In genomic region chr9:15293084-15293483, GRCh38 we compare ENCODE assay signal across 16 cellular contexts. TPM values are rescaled to one million over a fixed set of nuclear protein-coding genes. Genes with fewer than 3 reads are reported as not detected.
DNase-seq lines count a peak whose midpoint lies in the region; ATAC-seq and TF ChIP-seq lines count a peak whose summit lies in the region.
"Had no signal": no experiment of that assay in that cellular context is flagged by ENCODE, and none has a peak within 500 bp of the region (broad histone marks: within the 10 kb centered on the region; RNA-seq: fewer than 3 reads in every experiment).

No MANE protein-coding gene starts in this region.

- no peaks in the 10 kb centered on the region for H3K27me3 ChIP-seq in CD4-positive, alpha-beta memory T cell (ENCODE audit: insufficient read depth, low read length)
- H3K27me3 ChIP-seq in RWPE2 (ENCODE audit: insufficient read depth, poor library complexity, severe bottlenecking), result no peaks in the 10 kb centered on the region
- H3K27me3 ChIP-seq in ovary, result no peaks in the 10 kb centered on the region
- H3K27me3 ChIP-seq: testis had no signal

- H3K4me1 ChIP-seq in CD4-positive, alpha-beta memory T cell (ENCODE audit: insufficient read depth, low read length), result peaks cover 50% of the 10 kb centered on the region
- peaks cover 6% of the 10 kb centered on the region for H3K4me1 ChIP-seq in RWPE2 (ENCODE audit: insufficient read depth, poor library complexity, severe bottlenecking)
- peaks cover 15% of the 10 kb centered on the region for H3K4me1 ChIP-seq in ovary (ENCODE audit: insufficient read depth)

- no peak for TF ChIP-seq POLR2A in ovary (IDR thresholded peaks at IDR 0.05)

- no peak overlapping the region for H3K4me3 ChIP-seq in CD4-positive, alpha-beta memory T cell (ENCODE audit: low read length in 2 of 2)
- H3K4me3 ChIP-seq in RWPE2 (ENCODE audit: severe bottlenecking) (no peak overlapping the region), ovary (no peak overlapping the region)
- H3K4me3 ChIP-seq: testis had no signal

- 0 out of 3 replicates have a peak, but pooled peaks have one; percentile 18 for ATAC-seq in RWPE2 (ENCODE audit: low read depth)
- ATAC-seq in effector memory CD8-positive, alpha-beta T cell (replicated peaks), result no peak
- ATAC-seq in HG02588 (IDR thresholded peaks at IDR 0.05; ENCODE audit: unreplicated experiment), result no peak
- ATAC-seq: right cardiac atrium had no signal

- no peaks in the 10 kb centered on the region for H3K9me3 ChIP-seq in CD4-positive, alpha-beta memory T cell (ENCODE audit: control insufficient read depth in 1 of 2, low read length in 2 of 2)
- H3K9me3 ChIP-seq in RWPE2 (ENCODE audit: severe bottlenecking), result no peaks in the 10 kb centered on the region
- no peaks in the 10 kb centered on the region for H3K9me3 ChIP-seq in ovary
- H3K9me3 ChIP-seq: testis had no signal

- H3K27ac Mint-ChIP-seq in CD4-positive, alpha-beta memory T cell, result peak overlapping the region; percentile 91 to 98 (median 95)
- peak overlapping the region; percentile 80 to 97 for H3K27ac Mint-ChIP-seq in effector memory CD8-positive, alpha-beta T cell
- peak overlapping the region; percentile 44 for H3K27ac Mint-ChIP-seq in nephron progenitor cell
- no peak overlapping the region for H3K27ac Mint-ChIP-seq in endothelial cell (ENCODE audit: unreplicated experiment)
- H3K27ac Mint-ChIP-seq: memory B cell had no signal

- peaks cover 13 to 17% of the 10 kb centered on the region in 2 donors for H3K36me3 Mint-ChIP-seq in CD4-positive, alpha-beta memory T cell
- H3K36me3 Mint-ChIP-seq in effector memory CD8-positive, alpha-beta T cell (ENCODE audit: insufficient read depth), result peaks cover 11% of the 10 kb centered on the region
- H3K36me3 Mint-ChIP-seq in nephron progenitor cell (ENCODE audit: low read depth) (peaks cover 47% of the 10 kb centered on the region), endothelial cell (ENCODE audit: low read depth, unreplicated experiment) (peaks cover 15% of the 10 kb centered on the region)

- POLR2A ChIA-PET in CD4-positive, alpha-beta memory T cell (lab: Charles Lee; ENCODE audit: partially characterized antibody), result interaction anchor here (1.2 to 9.9 kb wide), 2 partner anchors 15 kb away, joined by 3 to 197 read pairs; partner anchors contain the start of gene TTC39B

- peak overlapping the region; percentile 84 for H3K27ac ChIP-seq in CD4-positive, alpha-beta memory T cell (ENCODE audit: low read depth, low read length)
- H3K27ac ChIP-seq in RWPE2 (ENCODE audit: poor library complexity, severe bottlenecking), result no peak overlapping the region
- H3K27ac ChIP-seq in ovary, result no peak overlapping the region
- H3K27ac ChIP-seq: RWPE1, WERI-Rb-1 had no signal

- H3K9me3 Mint-ChIP-seq in CD4-positive, alpha-beta memory T cell, result no peaks in the 10 kb centered on the region
- H3K9me3 Mint-ChIP-seq in effector memory CD8-positive, alpha-beta T cell, result no peaks in the 10 kb centered on the region
- H3K9me3 Mint-ChIP-seq in nephron progenitor cell (peaks cover 39% of the 10 kb centered on the region), endothelial cell (ENCODE audit: unreplicated experiment) (no peaks in the 10 kb centered on the region)
- H3K9me3 Mint-ChIP-seq: memory B cell had no signal

- H3K27me3 Mint-ChIP-seq in CD4-positive, alpha-beta memory T cell, result no peaks in the 10 kb centered on the region
- no peaks in the 10 kb centered on the region for H3K27me3 Mint-ChIP-seq in effector memory CD8-positive, alpha-beta T cell
- H3K27me3 Mint-ChIP-seq in nephron progenitor cell (ENCODE audit: low read depth, poor library complexity) (peaks cover 2% of the 10 kb centered on the region), endothelial cell (ENCODE audit: unreplicated experiment) (peaks cover 3% of the 10 kb centered on the region)
- H3K27me3 Mint-ChIP-seq: memory B cell had no signal

- DNase-seq in CD4-positive, alpha-beta memory T cell, result no peak
- DNase-seq in RWPE2 (ENCODE audit: low spot score), result no peak
- no peak for DNase-seq in effector memory CD8-positive, alpha-beta T cell
- DNase-seq in nephron progenitor cell, result no peak
- DNase-seq in ovary, result no peak
- no peak for DNase-seq in endothelial cell (ENCODE audit: low spot score)
- DNase-seq: activated CD8-positive, alpha-beta memory T cell treated with anti-CD3 and anti-CD28 coated beads, Interleukin-2, amount 50 U/mL, for 48 hours; Kasumi-1; NCI-H1417 treated with DMSO at 0.1 percent for 48 hours; NK-92 treated with Interleukin-12 subunit alpha and Interleukin-12 subunit beta, amount 100 ng/mL, for 24 hours; right cardiac atrium; testis; WERI-Rb-1 had no signal

- intact Hi-C loops in CD4-positive, alpha-beta memory T cell (cut with micrococcal nuclease), result no loop called here
- intact Hi-C loops in ovary (cut with DNase I), result no loop called here

- H3K36me3 ChIP-seq in CD4-positive, alpha-beta memory T cell (ENCODE audit: insufficient read depth, low read length), result no peaks in the 10 kb centered on the region
- H3K36me3 ChIP-seq in RWPE2 (ENCODE audit: low read depth), result peaks cover 3% of the 10 kb centered on the region; the same call in 1 of the 2 replicates
- no peaks in the 10 kb centered on the region for H3K36me3 ChIP-seq in ovary
- H3K36me3 ChIP-seq: WERI-Rb-1 had no signal

- H3K4me1 Mint-ChIP-seq in CD4-positive, alpha-beta memory T cell, result peaks cover 43 to 79% (median 58%) of the 10 kb centered on the region in 4 donors
- peaks cover 38 to 46% of the 10 kb centered on the region in 2 donors for H3K4me1 Mint-ChIP-seq in effector memory CD8-positive, alpha-beta T cell (ENCODE audit: low read depth in 2 of 2)
- H3K4me1 Mint-ChIP-seq in nephron progenitor cell (peaks cover 55% of the 10 kb centered on the region), endothelial cell (ENCODE audit: unreplicated experiment) (peaks cover 22% of the 10 kb centered on the region)

- no peak for TF ChIP-seq EP300 in ovary (IDR thresholded peaks at IDR 0.05)

- TF ChIP-seq CTCF in RWPE2 (IDR thresholded peaks at IDR 0.05; ENCODE audit: poor library complexity, severe bottlenecking) (no peak), nephron progenitor cell (IDR thresholded peaks at IDR 0.05) (no peak), ovary (IDR thresholded peaks at IDR 0.05) (no peak), endothelial cell (IDR thresholded peaks at IDR 0.05; ENCODE audit: unreplicated experiment) (no peak)

- CTCF ChIA-PET in CD4-positive, alpha-beta memory T cell (lab: Charles Lee; ENCODE audit: partially characterized antibody), result interaction anchor here (1.8 to 11.0 kb wide), 3 partner anchors 10 to 16 kb away, joined by 3 to 120 read pairs (median 4); partner anchors contain the start of gene TTC39B

- peak overlapping the region in 6 of 8 donors; percentile 10 to 78 (median 29) for H3K4me3 Mint-ChIP-seq in CD4-positive, alpha-beta memory T cell
- H3K4me3 Mint-ChIP-seq in effector memory CD8-positive, alpha-beta T cell, result peak overlapping the region in 1 of 2 donors; percentile 25
- H3K4me3 Mint-ChIP-seq in nephron progenitor cell (no peak overlapping the region), endothelial cell (ENCODE audit: unreplicated experiment) (no peak overlapping the region)
- H3K4me3 Mint-ChIP-seq: memory B cell had no signal

RNA-seq across cellular contexts. Expression of gene TTC39B, which starts 13.9 kb away (rescaled TPM):
- total RNA-seq in CD4-positive, alpha-beta memory T cell, result 10 to 100 TPM; 29.0 to 30.2 TPM
- 10 to 100 TPM; 10.5 to 10.8 TPM for polyA plus RNA-seq in CD4-positive, alpha-beta memory T cell
- 10 to 100 TPM in 6 of 7 donors, 1 to 10 TPM in 1; 8.6 to 26.0 (median 15.3) TPM for total RNA-seq in ovary
- 1 to 10 TPM; 2.9 to 7.4 TPM for polyA plus RNA-seq in ovary
- total RNA-seq in endothelial cell (ENCODE audit: unreplicated experiment), result 10.3 TPM

Comparison
In these comparisons a context has a peak if more than half of its experiments do, and no peak if none do; other contexts are left out.
1. H3K4me3 Mint-ChIP-seq: peak in CD4-positive, alpha-beta memory T cell (6 of 8); none in nephron progenitor cell (single experiment) and endothelial cell (single experiment).